Comparison of ENCODE assay signal across 14 cellular contexts in genomic region chr1:227388771-227389170, GRCh38.
"Had no signal": no experiment of that assay in that cellular context is flagged by ENCODE, and none has a peak within 500 bp of the region (broad histone marks: within the 10 kb centered on the region; RNA-seq: fewer than 3 reads in every experiment).

No MANE protein-coding gene starts in this region.

- H3K27me3 ChIP-seq: neutrophil had no signal

- H3K4me3 ChIP-seq: coronary artery, lower lobe of right lung, skin epidermis had no signal

- DNase-seq: activated CD4-positive, alpha-beta T cell treated with anti-CD3 and anti-CD28 coated beads for 36 hours; activated CD8-positive, alpha-beta memory T cell treated with anti-CD3 and anti-CD28 coated beads, Interleukin-2, amount 50 U/mL, for 4 hours; activated CD8-positive, alpha-beta T cell treated with anti-CD3 and anti-CD28 coated beads for 36 hours; activated naive CD8-positive, alpha-beta T cell treated with anti-CD3 and anti-CD28 coated beads, Interleukin-2, amount 50 U/mL, for 24 hours; central memory CD4-positive, alpha-beta T cell; effector CD8-positive, alpha-beta T cell; lower lobe of right lung; naive thymus-derived CD8-positive, alpha-beta T cell; stimulated activated CD4-positive, alpha-beta T cell treated with anti-CD3 and anti-CD28 coated beads, Interleukin-4, amount 100 ng/mL, for 4 hours; T1000; WERI-Rb-1 had no signal

- ATAC-seq: activated CD4-positive, alpha-beta T cell treated with anti-CD3 and anti-CD28 coated beads for 36 hours; activated CD8-positive, alpha-beta T cell treated with anti-CD3 and anti-CD28 coated beads for 36 hours; activated naive CD8-positive, alpha-beta T cell treated with anti-CD3 and anti-CD28 coated beads, Interleukin-2, amount 50 U/mL, for 24 hours; lower lobe of right lung; naive thymus-derived CD8-positive, alpha-beta T cell had no signal

- H3K27ac ChIP-seq: coronary artery, lower lobe of right lung, neutrophil, skin epidermis, WERI-Rb-1 had no signal

- H3K9me3 ChIP-seq: lower lobe of right lung, neutrophil had no signal

- H3K4me1 ChIP-seq: lower lobe of right lung had no signal

- H3K36me3 ChIP-seq: lower lobe of right lung, neutrophil, WERI-Rb-1 had no signal
